9 cellular contexts compared by ENCODE assay signal in the genomic region with DNA sequence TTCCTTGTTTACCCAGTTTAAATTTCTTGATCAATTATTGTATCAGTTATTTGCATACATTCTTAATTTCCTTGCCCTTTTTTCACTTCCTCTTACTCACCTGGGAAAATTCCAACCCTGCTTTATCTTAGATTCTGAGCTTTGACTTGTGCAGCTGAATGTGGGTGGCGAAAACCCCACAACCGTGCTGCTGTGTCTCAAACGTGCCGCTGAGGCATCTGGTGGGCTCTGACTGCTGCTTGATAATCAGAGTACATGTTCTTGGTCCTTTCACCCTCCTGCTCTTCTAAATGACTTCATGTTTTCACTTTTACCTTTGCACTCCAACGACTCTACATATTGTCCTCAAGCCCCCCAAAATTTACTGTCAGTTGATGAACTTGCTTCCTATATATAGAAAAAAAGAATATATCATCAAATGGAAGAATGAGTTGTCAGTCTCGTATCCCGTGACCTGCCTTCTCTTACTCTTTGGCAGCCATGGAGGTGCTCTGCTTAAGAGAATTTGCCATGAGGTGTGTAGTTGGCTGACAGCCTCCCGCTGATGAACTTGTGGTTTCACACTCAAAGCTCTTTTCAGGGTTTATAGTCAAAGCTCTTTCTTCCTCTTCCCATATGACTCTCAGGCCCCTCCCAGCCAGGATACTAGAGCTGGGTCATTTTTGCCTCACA. TPM values are rescaled to one million over a fixed set of nuclear protein-coding genes. Genes with fewer than 3 reads are reported as not detected.
DNase-seq lines count a peak whose midpoint lies in the region; ATAC-seq and TF ChIP-seq lines count a peak whose summit lies in the region.
"Had no signal": no experiment of that assay in that cellular context is flagged by ENCODE, and none has a peak within 500 bp of the region (broad histone marks: within the 10 kb centered on the region; RNA-seq: fewer than 3 reads in every experiment).

No MANE protein-coding gene starts in this region.

- DNase-seq in T-helper 9 cell (peak; percentile 2), natural killer cell (no peak), RWPE1 (ENCODE audit: low spot score) (no peak), aorta (no peak), A172 (ENCODE audit: low spot score) (no peak), NCI-H82 (lab: John Stamatoyannopoulos, UW) (no peak)

- no peak overlapping the region for H3K4me3 ChIP-seq in aorta (ENCODE audit: low read length in 2 of 2)

- intact Hi-C loops in natural killer cell (cut with micrococcal nuclease) (no loop called here), aorta (cut with DNase I) (no loop called here)

- TF ChIP-seq CTCF in natural killer cell (IDR thresholded peaks at IDR 0.05) (no peak), RWPE1 (conservative IDR thresholded peaks at IDR 0.05; ENCODE audit: low read depth) (no peak)

- H3K9me3 ChIP-seq in aorta (ENCODE audit: control insufficient read depth, low read length) = no peaks in the 10 kb centered on the region

- H3K4me3 Mint-ChIP-seq in natural killer cell = no peak overlapping the region

- H3K4me1 ChIP-seq in aorta (ENCODE audit: control insufficient read depth in 1 of 2, insufficient read depth in 2 of 2, low read length in 2 of 2) = peaks cover 0 to 8% of the 10 kb centered on the region in 2 donors

- no peak overlapping the region for H3K27ac Mint-ChIP-seq in natural killer cell

- peaks cover 3 to 9% of the 10 kb centered on the region in 2 donors for H3K27me3 Mint-ChIP-seq in natural killer cell (ENCODE audit: low read depth in 2 of 2)

- H3K9me3 Mint-ChIP-seq in natural killer cell = no peaks in the 10 kb centered on the region

- H3K4me1 Mint-ChIP-seq in natural killer cell = no peaks in the 10 kb centered on the region

- H3K36me3 Mint-ChIP-seq in natural killer cell = no peaks in the 10 kb centered on the region

- CTCF ChIA-PET in RWPE1 (lab: Yijun Ruan, JAX) = no interaction called here

- H3K36me3 ChIP-seq in aorta (ENCODE audit: control insufficient read depth in 1 of 2, insufficient read depth in 2 of 2, low read length in 1 of 2) = no peaks in the 10 kb centered on the region

- ATAC-seq in GM18907 (IDR thresholded peaks at IDR 0.05; ENCODE audit: unreplicated experiment) (peak; percentile 84), HG02884 (IDR thresholded peaks at IDR 0.05; ENCODE audit: unreplicated experiment) (peak; percentile 87), natural killer cell (peak; percentile 82), aorta (ENCODE audit: low FRiP score) (no peak)

- POLR2A ChIA-PET in RWPE1 (lab: Yijun Ruan, JAX; ENCODE audit: low non-redundant PET) = no interaction called here

- H3K27me3 ChIP-seq in aorta (ENCODE audit: control insufficient read depth in 1 of 2, insufficient read depth in 2 of 2, low read length in 1 of 2) = no peaks in the 10 kb centered on the region

- WGBS in aorta, 2 donors = 86 to 89% methylated on average over 8 of the region's 8 CpGs

- no peak overlapping the region for H3K27ac ChIP-seq in RWPE1
- no peak overlapping the region for H3K27ac ChIP-seq in aorta (ENCODE audit: low read depth in 1 of 2, low read length in 2 of 2)
- H3K27ac ChIP-seq: epithelial cell of prostate had no signal

RNA-seq across cellular contexts. Expression of a gene that starts 14.0 kb away (rescaled TPM):
- 10 to 100 TPM; 20.8 to 43.9 (median 30.0) TPM for total RNA-seq in natural killer cell
- total RNA-seq in aorta = 100 to 1,000 TPM in 1 of 2 donors, 10 to 100 TPM in 1; 77.4 to 144 TPM
- polyA plus RNA-seq in aorta = 10 to 100 TPM; 17.7 to 19.4 TPM
- 5.0 and 10.8 TPM in 2 replicates for total RNA-seq in A172 (2014; rRNA removed; shearing (Covaris generic))
